In genomic region chr19:18291590-18292459, GRCh38 we compare ENCODE assay signal across 8 cellular contexts. TPM values are rescaled to one million over a fixed set of nuclear protein-coding genes. Genes with fewer than 3 reads are reported as not detected.
DNase-seq lines count a peak whose midpoint lies in the region; ATAC-seq, FAIRE-seq and TF ChIP-seq lines count a peak whose summit lies in the region.

No MANE protein-coding gene starts in this region.

- FAIRE-seq in kidney (lab: Jason Lieb, UNC): no peak

- intact Hi-C loops in CD8-positive, alpha-beta T cell (cut with DNase I, micrococcal nuclease): loop anchor here (2.0 to 10.0 kb wide), 2 partner anchors 31 to 287 kb away; partner anchors contain the start of genes ARRDC2 (in 1 of the 2) and LSM4 (in 1 of the 2)
- intact Hi-C loops in kidney (cut with DNase I): no loop called here

- peaks cover 54% of the 10 kb centered on the region for H3K4me1 ChIP-seq in CD8-positive, alpha-beta T cell (ENCODE audit: insufficient read depth, low read length)
- peaks cover 8 to 9% of the 10 kb centered on the region in 2 donors for H3K4me1 ChIP-seq in kidney (ENCODE audit: control insufficient read depth in 1 of 2, insufficient read depth in 1 of 2, low read depth in 1 of 2, low read length in 2 of 2)

- H3K36me3 ChIP-seq in CD8-positive, alpha-beta T cell (ENCODE audit: insufficient read depth, low read length): no peaks in the 10 kb centered on the region
- H3K36me3 ChIP-seq in MG63 (no peaks in the 10 kb centered on the region), kidney (ENCODE audit: control insufficient read depth in 1 of 2, insufficient read depth in 2 of 2, low read length in 2 of 2) (no peaks in the 10 kb centered on the region)

- H3K4me3 ChIP-seq in CD8-positive, alpha-beta T cell (ENCODE audit: low read depth, low read length): peak overlapping the region; percentile 71
- H3K4me3 ChIP-seq in MG63 (peak overlapping the region; percentile 7; the same call in 1 of the 2 replicates), kidney (ENCODE audit: low read length in 2 of 2) (peak overlapping the region; percentile 82 to 85)

- CTCF ChIA-PET in CD8-positive, alpha-beta T cell (lab: Charles Lee): interaction anchor here (0.6 to 4.6 kb wide), 5 partner anchors 12 to 37 kb away, joined by 3 to 34 read pairs (median 5); partner anchors contain the start of genes JUND and LSM4

- TF ChIP-seq CTCF in CD8-positive, alpha-beta T cell (IDR thresholded peaks at IDR 0.05): no peak
- TF ChIP-seq CTCF in kidney (IDR thresholded peaks at IDR 0.05; ENCODE audit: borderline replicate concordance, extremely low read depth, insufficient read depth): no peak

- peak overlapping the region; percentile 86 for H3K4me3 Mint-ChIP-seq in CD8-positive, alpha-beta T cell
- H3K4me3 Mint-ChIP-seq in central memory CD8-positive, alpha-beta T cell: peak overlapping the region; percentile 86

- H3K4me1 Mint-ChIP-seq in CD8-positive, alpha-beta T cell (ENCODE audit: low read depth): peaks cover 55% of the 10 kb centered on the region
- H3K4me1 Mint-ChIP-seq in central memory CD8-positive, alpha-beta T cell: peaks cover 62% of the 10 kb centered on the region

- peak overlapping the region; percentile 93 for H3K27ac ChIP-seq in CD8-positive, alpha-beta T cell (ENCODE audit: low read depth, low read length)
- H3K27ac ChIP-seq in kidney (ENCODE audit: low read depth in 2 of 2, low read length in 2 of 2): peak overlapping the region; percentile 98 to 100

- H3K9ac ChIP-seq in kidney (ENCODE audit: low read length in 2 of 2): peak overlapping the region; percentile 95

- peak; percentile 45 for ATAC-seq in CD8-positive, alpha-beta T cell
- ATAC-seq in GM19395 (IDR thresholded peaks at IDR 0.05; ENCODE audit: unreplicated experiment): peak; percentile 51
- peak; percentile 40 for ATAC-seq in central memory CD8-positive, alpha-beta T cell (replicated peaks; ENCODE audit: extremely low read depth, poor library complexity, severe bottlenecking)

- H3K9me3 ChIP-seq in CD8-positive, alpha-beta T cell (ENCODE audit: low read length): no peaks in the 10 kb centered on the region
- no peaks in the 10 kb centered on the region; the same call in 1 of the 2 replicates for H3K9me3 ChIP-seq in MG63
- no peaks in the 10 kb centered on the region for H3K9me3 ChIP-seq in kidney (ENCODE audit: control insufficient read depth in 1 of 2, low read length in 2 of 2)

- H3K27ac Mint-ChIP-seq in CD8-positive, alpha-beta T cell: peak overlapping the region; percentile 95
- peak overlapping the region; percentile 93 for H3K27ac Mint-ChIP-seq in central memory CD8-positive, alpha-beta T cell (ENCODE audit: low read depth)

- no peaks in the 10 kb centered on the region for H3K9me3 Mint-ChIP-seq in CD8-positive, alpha-beta T cell
- H3K9me3 Mint-ChIP-seq in central memory CD8-positive, alpha-beta T cell: no peaks in the 10 kb centered on the region

- POLR2A ChIA-PET in CD8-positive, alpha-beta T cell (lab: Charles Lee): interaction anchor here (0.9 to 6.1 kb wide), 7 partner anchors 10 to 34 kb away, joined by 3 to 146 read pairs (median 19); partner anchors contain the start of genes JUND and LSM4

- H3K27me3 ChIP-seq in CD8-positive, alpha-beta T cell (ENCODE audit: insufficient read depth, low read length): no peaks in the 10 kb centered on the region
- H3K27me3 ChIP-seq in MG63: no peaks in the 10 kb centered on the region

- DNase-seq in CD8-positive, alpha-beta T cell: peak; percentile 66 to 86 (median 81)
- DNase-seq in MG63 (peak; percentile 67), kidney (peak; percentile 97), NCI-H1694 (lab: John Stamatoyannopoulos, UW) (no peak)
- DNase-seq in activated CD4-positive, CD25-positive, alpha-beta regulatory T cell (lab: John Stamatoyannopoulos, UW): peak; percentile 38 to 60 (median 50)
- peak in 1 of 2 donors; percentile 69 for DNase-seq in central memory CD8-positive, alpha-beta T cell (ENCODE audit: low spot score in 2 of 2)
- peak; percentile 83 to 88 (median 87) for DNase-seq in stimulated activated CD4-positive, alpha-beta T cell treated with anti-CD3 and anti-CD28 coated beads, Interleukin-12 subunit alpha, Interleukin-12 subunit beta, amount 100 ng/mL, for 48 hours (ENCODE audit: low read depth in 2 of 3, low spot score in 1 of 3)

- H3K36me3 Mint-ChIP-seq in CD8-positive, alpha-beta T cell: no peaks in the 10 kb centered on the region
- peaks cover 12% of the 10 kb centered on the region for H3K36me3 Mint-ChIP-seq in central memory CD8-positive, alpha-beta T cell (ENCODE audit: insufficient read depth)

- H3K27me3 Mint-ChIP-seq in CD8-positive, alpha-beta T cell (ENCODE audit: low read depth): no peaks in the 10 kb centered on the region
- H3K27me3 Mint-ChIP-seq in central memory CD8-positive, alpha-beta T cell: no peaks in the 10 kb centered on the region

RNA-seq across cellular contexts. Expression of gene JUND, which starts 10.4 kb away (rescaled TPM):
- total RNA-seq in CD8-positive, alpha-beta T cell: 1,000 to 10,000 TPM; 1,995 to 2,125 TPM
- total RNA-seq in MG63 (2014; rRNA removed; shearing (Covaris generic); ENCODE audit: low replicate concordance): 85.7 and 102 TPM in 2 replicates
- 181 TPM for total RNA-seq in kidney
- 117 TPM for polyA plus RNA-seq in kidney (ENCODE audit: insufficient read depth, low read depth, low replicate concordance)

RNA-seq across cellular contexts. Expression of gene IQCN, which starts 17.6 kb away (rescaled TPM):
- 10 to 100 TPM in 1 of 2 experiments, 1 to 10 TPM in 1; 7.6 to 10.4 TPM for total RNA-seq in CD8-positive, alpha-beta T cell
- total RNA-seq in MG63 (2014; rRNA removed; shearing (Covaris generic); ENCODE audit: low replicate concordance): 0.03 and 0.05 TPM in 2 replicates
- total RNA-seq in kidney: 6.3 TPM
- 0.82 TPM for polyA plus RNA-seq in kidney (ENCODE audit: insufficient read depth, low read depth, low replicate concordance)

RNA-seq across cellular contexts. Expression of gene LSM4, which starts 31.1 kb away (rescaled TPM):
- total RNA-seq in CD8-positive, alpha-beta T cell: 10 to 100 TPM; 41.1 to 43.9 TPM
- total RNA-seq in MG63 (2014; rRNA removed; shearing (Covaris generic); ENCODE audit: low replicate concordance): 335 and 636 TPM in 2 replicates
- 87.7 TPM for total RNA-seq in kidney
- polyA plus RNA-seq in kidney (ENCODE audit: insufficient read depth, low read depth, low replicate concordance): 245 TPM

RNA-seq across cellular contexts. Expression of gene PGPEP1, which starts 48.6 kb away (rescaled TPM):
- total RNA-seq in CD8-positive, alpha-beta T cell: 10 to 100 TPM; 20.0 to 25.2 TPM
- 5.5 and 11.2 TPM in 2 replicates for total RNA-seq in MG63 (2014; rRNA removed; shearing (Covaris generic); ENCODE audit: low replicate concordance)
- 54.5 TPM for total RNA-seq in kidney
- polyA plus RNA-seq in kidney (ENCODE audit: insufficient read depth, low read depth, low replicate concordance): 76.1 TPM

Comparison
In these comparisons a context has a peak if more than half of its experiments do, and no peak if none do; other contexts are left out.
1. H3K4me3 ChIP-seq: peak in every context shown above with its lines; median percentile 84 in kidney; 71 in CD8-positive, alpha-beta T cell; 7 in MG63.
2. RNA of gene JUND, which starts 10.4 kb away (total RNA-seq): 1,995 to 2,125 TPM in CD8-positive, alpha-beta T cell; 181 TPM in kidney (single experiment) and 85.7 to 102 TPM in MG63; every median in the first group is over 10 times any median in the second.
3. Peak in every context shown above with its lines, with median percentiles within 50 percentile points of each other: ATAC-seq.